Comparison of ENCODE assay signal across 28 cellular contexts in genomic region chr5:51838459-51839253, GRCh38.
"Had no signal": no experiment of that assay in that cellular context is flagged by ENCODE, and none has a peak within 500 bp of the region (broad histone marks: within the 10 kb centered on the region; RNA-seq: fewer than 3 reads in every experiment).

No MANE protein-coding gene starts in this region.

- H3K27me3 ChIP-seq: esophagus squamous epithelium, neural progenitor cell, right atrium auricular region, stomach, thyroid gland had no signal

- H3K27ac Mint-ChIP-seq: activated B cell treated with CpG ODN at 0.5 μM for 24 hours; activated CD8-positive, alpha-beta memory T cell treated with anti-CD3 and anti-CD28 coated beads, Interleukin-2, amount 10 ng/mL, durations not matched to agents 7 days and 5 days; activated CD8-positive, alpha-beta T cell treated with anti-CD3 and anti-CD28 coated beads, Interleukin-2, amount 10 ng/mL, durations not matched to agents 7 days and 5 days; activated naive CD8-positive, alpha-beta T cell; activated T-cell treated with anti-CD3 and anti-CD28 coated beads, Interleukin-2, amount 50 U/mL, for 72 hours; memory B cell; naive thymus-derived CD8-positive, alpha-beta T cell; neural progenitor cell; stimulated activated naive B cell treated with anti-CD40 and anti-IgM and Interleukin-4, amounts not matched to agents 10 μg/mL and 1 μg/mL and 100 μg/mL, for 72 hours; T-helper 2 cell treated with Interferon-gamma antibody and Interleukin-4, amounts not matched to agents 5 μg/mL and 100 μg/mL, for 36 hours had no signal

- H3K9me3 ChIP-seq: esophagus squamous epithelium, right atrium auricular region, stomach, thyroid gland had no signal

- H3K27ac ChIP-seq: epithelial cell of prostate, esophagus squamous epithelium, neural progenitor cell, parathyroid adenoma, right atrium auricular region, stomach, thyroid gland had no signal

- H2AFZ ChIP-seq: neural progenitor cell, parathyroid adenoma had no signal

- DNase-seq: activated B cell treated with CpG ODN at 0.5 μM for 24 hours; activated CD8-positive, alpha-beta memory T cell treated with anti-CD3 and anti-CD28 coated beads, Interleukin-2, amount 10 ng/mL, durations not matched to agents 7 days and 5 days; activated CD8-positive, alpha-beta T cell treated with anti-CD3 and anti-CD28 coated beads, Interleukin-2, amount 10 ng/mL, durations not matched to agents 7 days and 5 days; activated naive CD4-positive, alpha-beta T cell treated with Interleukin-2 at 50 U/mL for 16 hours; activated T-cell treated with anti-CD3 and anti-CD28 coated beads, Interleukin-2, amount 50 U/mL, for 72 hours; anterior cingulate cortex; dermis blood vessel endothelial cell; effector CD4-positive, alpha-beta T cell; esophagus squamous epithelium; left cardiac atrium; midbrain; naive thymus-derived CD8-positive, alpha-beta T cell; occipital lobe; stimulated activated CD4-positive, alpha-beta T cell treated with anti-CD3 and anti-CD28 coated beads, Interleukin-15, amount 100 ng/mL, for 24 hours; stimulated activated CD4-positive, alpha-beta T cell treated with anti-CD3 and anti-CD28 coated beads, Interleukin-2, amount 100 ng/mL, for 24 hours; stimulated activated naive B cell treated with anti-CD40 and anti-IgM and Interleukin-4, amounts not matched to agents 10 μg/mL and 1 μg/mL and 100 μg/mL, for 72 hours; stomach; thyroid gland had no signal

- H3K79me2 ChIP-seq: parathyroid adenoma had no signal

- H3K4me2 ChIP-seq: neural progenitor cell had no signal

- H3K36me3 Mint-ChIP-seq: activated CD8-positive, alpha-beta memory T cell treated with anti-CD3 and anti-CD28 coated beads, Interleukin-2, amount 10 ng/mL, durations not matched to agents 7 days and 5 days; activated naive CD8-positive, alpha-beta T cell; memory B cell; naive thymus-derived CD8-positive, alpha-beta T cell; neural progenitor cell; stimulated activated naive B cell treated with anti-CD40 and anti-IgM and Interleukin-4, amounts not matched to agents 10 μg/mL and 1 μg/mL and 100 μg/mL, for 72 hours had no signal

- FAIRE-seq: bronchial epithelial cell, keratinocyte had no signal

- H3K4me3 ChIP-seq: esophagus squamous epithelium, neural progenitor cell, right atrium auricular region, stomach, thyroid gland had no signal

- H3K9me3 Mint-ChIP-seq: activated B cell treated with CpG ODN at 0.5 μM for 24 hours had no signal

- H3K4me1 ChIP-seq: esophagus squamous epithelium, neural progenitor cell, parathyroid adenoma, right atrium auricular region, stomach, thyroid gland had no signal

- H3K4me3 Mint-ChIP-seq: activated B cell treated with CpG ODN at 0.5 μM for 24 hours; activated CD8-positive, alpha-beta memory T cell treated with anti-CD3 and anti-CD28 coated beads, Interleukin-2, amount 10 ng/mL, durations not matched to agents 7 days and 5 days; activated CD8-positive, alpha-beta T cell treated with anti-CD3 and anti-CD28 coated beads, Interleukin-2, amount 10 ng/mL, durations not matched to agents 7 days and 5 days; activated naive CD8-positive, alpha-beta T cell; activated T-cell treated with anti-CD3 and anti-CD28 coated beads, Interleukin-2, amount 50 U/mL, for 72 hours; central memory CD8-positive, alpha-beta T cell; memory B cell; naive thymus-derived CD8-positive, alpha-beta T cell; neural progenitor cell; stimulated activated naive B cell treated with anti-CD40 and anti-IgM and Interleukin-4, amounts not matched to agents 10 μg/mL and 1 μg/mL and 100 μg/mL, for 72 hours; T-helper 2 cell treated with Interferon-gamma antibody and Interleukin-4, amounts not matched to agents 5 μg/mL and 100 μg/mL, for 36 hours had no signal

- H3K4me1 Mint-ChIP-seq: activated B cell treated with CpG ODN at 0.5 μM for 24 hours; activated CD8-positive, alpha-beta memory T cell treated with anti-CD3 and anti-CD28 coated beads, Interleukin-2, amount 10 ng/mL, durations not matched to agents 7 days and 5 days; central memory CD8-positive, alpha-beta T cell; memory B cell; naive thymus-derived CD8-positive, alpha-beta T cell; neural progenitor cell; stimulated activated naive B cell treated with anti-CD40 and anti-IgM and Interleukin-4, amounts not matched to agents 10 μg/mL and 1 μg/mL and 100 μg/mL, for 72 hours had no signal

- H3K36me3 ChIP-seq: esophagus squamous epithelium, neural progenitor cell, right atrium auricular region, stomach, thyroid gland had no signal

- H3K9ac ChIP-seq: neural progenitor cell, parathyroid adenoma had no signal

- H3K27me3 Mint-ChIP-seq: activated B cell treated with CpG ODN at 0.5 μM for 24 hours; activated CD8-positive, alpha-beta memory T cell treated with anti-CD3 and anti-CD28 coated beads, Interleukin-2, amount 10 ng/mL, durations not matched to agents 7 days and 5 days; activated naive CD8-positive, alpha-beta T cell; central memory CD8-positive, alpha-beta T cell; memory B cell; naive thymus-derived CD8-positive, alpha-beta T cell; stimulated activated naive B cell treated with anti-CD40 and anti-IgM and Interleukin-4, amounts not matched to agents 10 μg/mL and 1 μg/mL and 100 μg/mL, for 72 hours had no signal
